Comparison of ENCODE assay signal across 12 cellular contexts in the genomic region with DNA sequence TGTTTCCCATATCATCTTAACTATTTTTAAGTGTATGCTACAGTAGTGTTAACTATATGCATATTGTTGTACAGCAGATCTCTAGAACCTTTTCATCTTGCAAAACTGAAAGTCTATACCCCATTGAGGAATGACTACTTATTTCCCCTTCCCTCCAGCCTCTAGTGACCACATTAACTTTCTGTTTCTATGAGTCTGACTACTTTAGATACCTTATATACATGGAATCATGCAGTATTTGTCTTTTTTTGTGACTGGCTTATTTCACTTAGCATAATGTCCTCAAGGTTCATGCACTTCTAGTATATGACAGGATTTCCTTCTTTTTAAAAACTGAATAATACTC.
DNase-seq lines count a peak whose midpoint lies in the region; ATAC-seq and TF ChIP-seq lines count a peak whose summit lies in the region.
"Had no signal": no experiment of that assay in that cellular context is flagged by ENCODE, and none has a peak within 500 bp of the region (broad histone marks: within the 10 kb centered on the region; RNA-seq: fewer than 3 reads in every experiment).

No MANE protein-coding gene starts in this region.

- intact Hi-C loops in esophagus muscularis mucosa (cut with DNase I) (no loop called here), sciatic nerve (cut with DNase I) (no loop called here), prostate gland (cut with DNase I) (no loop called here)

- no peak overlapping the region for H3K23ac ChIP-seq in neuronal stem cell (ENCODE audit: low read depth, low read length, poor library complexity)

- DNase-seq in OCI-M1 (lab: John Stamatoyannopoulos, UW): peak; percentile 7
- DNase-seq in neuronal stem cell (ENCODE audit: low spot score): no peak
- no peak for DNase-seq in esophagus muscularis mucosa (ENCODE audit: extremely low spot score)
- DNase-seq in sciatic nerve (ENCODE audit: low spot score): no peak
- no peak for DNase-seq in prostate gland (ENCODE audit: low spot score)
- DNase-seq: Caco-2, thyroid gland had no signal

- H3K14ac ChIP-seq in neuronal stem cell (ENCODE audit: low read length): no peak overlapping the region

- no peaks in the 10 kb centered on the region for H3K9me3 ChIP-seq in neuronal stem cell (replicated peaks in 1 of 2; ENCODE audit: control insufficient read depth in 2 of 2, insufficient read depth in 1 of 2, low read depth in 1 of 2, low read length in 2 of 2)
- H3K9me3 ChIP-seq in esophagus muscularis mucosa: no peaks in the 10 kb centered on the region
- no peaks in the 10 kb centered on the region for H3K9me3 ChIP-seq in prostate gland
- H3K9me3 ChIP-seq: thyroid gland had no signal

- no peak for TF ChIP-seq CTCF in esophagus muscularis mucosa (IDR thresholded peaks at IDR 0.05)
- no peak for TF ChIP-seq CTCF in prostate gland (IDR thresholded peaks at IDR 0.05)

- ATAC-seq in GM18517 (IDR thresholded peaks at IDR 0.05; ENCODE audit: unreplicated experiment) (peak; percentile 100), GM19463 (IDR thresholded peaks at IDR 0.05; ENCODE audit: unreplicated experiment) (peak; percentile 99), HG02981 (IDR thresholded peaks at IDR 0.05; ENCODE audit: unreplicated experiment) (peak; percentile 99), sciatic nerve (no peak)
- ATAC-seq: gastroesophageal sphincter, Panc1 had no signal

- H4K91ac ChIP-seq in neuronal stem cell (ENCODE audit: low read depth, low read length, poor library complexity): no peak overlapping the region

- H3K4me1 ChIP-seq in neuronal stem cell (ENCODE audit: control insufficient read depth in 2 of 2, insufficient read depth in 1 of 2, low read depth in 1 of 2, low read length in 2 of 2): no peaks in the 10 kb centered on the region
- H3K4me1 ChIP-seq in esophagus muscularis mucosa: no peaks in the 10 kb centered on the region
- no peaks in the 10 kb centered on the region for H3K4me1 ChIP-seq in prostate gland (replicated peaks)
- H3K4me1 ChIP-seq: gastroesophageal sphincter, thyroid gland had no signal

- H3K4me2 ChIP-seq in neuronal stem cell (ENCODE audit: insufficient read depth, low read length, poor library complexity, severe bottlenecking): no peak overlapping the region

- H3K9ac ChIP-seq in neuronal stem cell (ENCODE audit: low read depth, low read length, poor library complexity): no peak overlapping the region

- no peak overlapping the region for H3K18ac ChIP-seq in neuronal stem cell (ENCODE audit: low read length)

- no peak overlapping the region for H3K4ac ChIP-seq in neuronal stem cell (ENCODE audit: low read length)

- H3K27me3 ChIP-seq in neuronal stem cell (ENCODE audit: control insufficient read depth in 3 of 3, insufficient read depth in 3 of 3, low read depth in 1 of 3, low read length in 3 of 3) (no peaks in the 10 kb centered on the region), esophagus muscularis mucosa (no peaks in the 10 kb centered on the region), prostate gland (replicated peaks; ENCODE audit: insufficient read depth) (no peaks in the 10 kb centered on the region)
- H3K27me3 ChIP-seq: thyroid gland had no signal

- H3K27ac ChIP-seq in neuronal stem cell (replicated peaks; ENCODE audit: low read length) (no peak overlapping the region), esophagus muscularis mucosa (replicated peaks in 1 of 4) (no peak overlapping the region), prostate gland (no peak overlapping the region)
- H3K27ac ChIP-seq: gastroesophageal sphincter, thyroid gland had no signal

- H4K8ac ChIP-seq in neuronal stem cell (ENCODE audit: low read depth, low read length): no peak overlapping the region

- no peak overlapping the region for H2BK5ac ChIP-seq in neuronal stem cell (ENCODE audit: low read length)

- H2BK12ac ChIP-seq in neuronal stem cell (ENCODE audit: low read length): no peak overlapping the region

- H2BK15ac ChIP-seq in neuronal stem cell (ENCODE audit: low read length): no peak overlapping the region

- H2AK5ac ChIP-seq in neuronal stem cell (ENCODE audit: low read depth, low read length): no peak overlapping the region

- no peak overlapping the region for H2AFZ ChIP-seq in neuronal stem cell (ENCODE audit: low read length)

- H3K4me3 ChIP-seq in neuronal stem cell (ENCODE audit: low read length in 2 of 2) (no peak overlapping the region), esophagus muscularis mucosa (no peak overlapping the region), prostate gland (no peak overlapping the region)
- H3K4me3 ChIP-seq: gastroesophageal sphincter, thyroid gland had no signal

- H3K79me1 ChIP-seq in neuronal stem cell (ENCODE audit: low read depth, low read length): no peaks in the 10 kb centered on the region

- H2BK120ac ChIP-seq in neuronal stem cell (ENCODE audit: low read depth, low read length): no peak overlapping the region

- TF ChIP-seq POLR2A in esophagus muscularis mucosa (IDR thresholded peaks at IDR 0.05; ENCODE audit: low read depth): no peak
- no peak for TF ChIP-seq POLR2A in prostate gland (IDR thresholded peaks at IDR 0.05)

- H3K36me3 ChIP-seq in neuronal stem cell (replicated peaks in 1 of 2; ENCODE audit: control insufficient read depth in 2 of 2, insufficient read depth in 2 of 2, low read length in 2 of 2) (no peaks in the 10 kb centered on the region), esophagus muscularis mucosa (no peaks in the 10 kb centered on the region), prostate gland (no peaks in the 10 kb centered on the region)
- H3K36me3 ChIP-seq: gastroesophageal sphincter, thyroid gland had no signal

- TF ChIP-seq EP300 in esophagus muscularis mucosa (IDR thresholded peaks at IDR 0.05): no peak
